1 cellular context compared by ENCODE assay signal in genomic region chr10:105585215-105585614, GRCh38.
TF ChIP-seq lines count a peak whose summit lies in the region.

No MANE protein-coding gene starts in this region.

TF ChIP-seq in IMR-90, 13 proteins besides CTCF, POLR2A, EP300 and RAD21 (continued from another document):
- no peak for TF ChIP-seq USF2 (IDR thresholded peaks at IDR 0.05; ENCODE audit: low read depth, low read length)
